In the genomic region with DNA sequence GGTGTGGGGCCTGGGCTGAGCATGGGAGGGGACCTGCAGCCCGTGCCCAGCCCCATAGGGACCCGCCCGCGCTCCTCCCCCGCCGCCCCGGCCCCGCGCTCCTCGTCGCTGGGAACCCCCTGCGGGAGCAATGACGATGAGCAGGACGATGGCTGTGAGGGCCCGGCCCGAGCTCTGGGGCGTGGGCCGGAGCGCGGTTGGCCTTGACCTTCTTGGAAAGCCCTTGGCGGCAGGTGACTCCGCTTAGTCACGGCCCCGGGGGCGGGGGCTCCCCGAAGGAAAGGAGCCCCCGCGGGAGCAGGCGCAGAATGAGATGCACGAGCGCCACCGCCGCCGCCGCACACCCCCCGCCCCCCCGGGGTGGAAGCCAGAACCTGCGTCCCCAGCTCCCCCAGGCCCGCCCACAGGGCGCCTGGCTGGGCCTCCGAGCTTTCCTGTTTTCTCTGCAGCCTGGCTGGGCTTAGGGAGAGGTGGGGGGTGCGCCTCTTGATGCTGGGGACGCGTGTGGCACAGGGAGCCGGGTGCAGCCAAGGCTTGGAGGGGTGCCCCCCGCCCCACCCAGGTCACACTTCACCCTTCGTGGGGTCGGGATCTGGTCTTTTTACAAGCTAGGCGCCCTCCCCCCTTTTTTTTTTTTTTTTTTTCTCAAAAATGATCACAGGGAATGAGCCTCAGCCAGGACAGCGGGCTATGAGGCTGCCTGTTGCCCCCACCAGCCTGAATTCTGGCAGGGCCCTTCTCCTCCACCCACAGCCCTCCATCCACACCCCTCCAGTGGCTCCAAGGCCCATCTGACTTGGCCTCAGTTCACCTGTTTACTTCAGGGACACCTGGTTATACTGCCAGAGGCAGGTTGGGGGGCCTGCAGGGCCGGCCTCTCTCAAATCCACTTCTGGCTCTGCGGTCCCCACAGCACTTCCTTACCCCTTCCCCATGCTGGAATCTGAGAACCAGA, we compare ENCODE assay signal across 1 cellular context.
TF ChIP-seq lines count a peak whose summit lies in the region.

No MANE protein-coding gene starts in this region.

TF ChIP-seq in HepG2, 621 proteins besides CTCF, POLR2A, EP300 and RAD21 (continued from another document and continues in another):
- TF ChIP-seq, protein P1, sequence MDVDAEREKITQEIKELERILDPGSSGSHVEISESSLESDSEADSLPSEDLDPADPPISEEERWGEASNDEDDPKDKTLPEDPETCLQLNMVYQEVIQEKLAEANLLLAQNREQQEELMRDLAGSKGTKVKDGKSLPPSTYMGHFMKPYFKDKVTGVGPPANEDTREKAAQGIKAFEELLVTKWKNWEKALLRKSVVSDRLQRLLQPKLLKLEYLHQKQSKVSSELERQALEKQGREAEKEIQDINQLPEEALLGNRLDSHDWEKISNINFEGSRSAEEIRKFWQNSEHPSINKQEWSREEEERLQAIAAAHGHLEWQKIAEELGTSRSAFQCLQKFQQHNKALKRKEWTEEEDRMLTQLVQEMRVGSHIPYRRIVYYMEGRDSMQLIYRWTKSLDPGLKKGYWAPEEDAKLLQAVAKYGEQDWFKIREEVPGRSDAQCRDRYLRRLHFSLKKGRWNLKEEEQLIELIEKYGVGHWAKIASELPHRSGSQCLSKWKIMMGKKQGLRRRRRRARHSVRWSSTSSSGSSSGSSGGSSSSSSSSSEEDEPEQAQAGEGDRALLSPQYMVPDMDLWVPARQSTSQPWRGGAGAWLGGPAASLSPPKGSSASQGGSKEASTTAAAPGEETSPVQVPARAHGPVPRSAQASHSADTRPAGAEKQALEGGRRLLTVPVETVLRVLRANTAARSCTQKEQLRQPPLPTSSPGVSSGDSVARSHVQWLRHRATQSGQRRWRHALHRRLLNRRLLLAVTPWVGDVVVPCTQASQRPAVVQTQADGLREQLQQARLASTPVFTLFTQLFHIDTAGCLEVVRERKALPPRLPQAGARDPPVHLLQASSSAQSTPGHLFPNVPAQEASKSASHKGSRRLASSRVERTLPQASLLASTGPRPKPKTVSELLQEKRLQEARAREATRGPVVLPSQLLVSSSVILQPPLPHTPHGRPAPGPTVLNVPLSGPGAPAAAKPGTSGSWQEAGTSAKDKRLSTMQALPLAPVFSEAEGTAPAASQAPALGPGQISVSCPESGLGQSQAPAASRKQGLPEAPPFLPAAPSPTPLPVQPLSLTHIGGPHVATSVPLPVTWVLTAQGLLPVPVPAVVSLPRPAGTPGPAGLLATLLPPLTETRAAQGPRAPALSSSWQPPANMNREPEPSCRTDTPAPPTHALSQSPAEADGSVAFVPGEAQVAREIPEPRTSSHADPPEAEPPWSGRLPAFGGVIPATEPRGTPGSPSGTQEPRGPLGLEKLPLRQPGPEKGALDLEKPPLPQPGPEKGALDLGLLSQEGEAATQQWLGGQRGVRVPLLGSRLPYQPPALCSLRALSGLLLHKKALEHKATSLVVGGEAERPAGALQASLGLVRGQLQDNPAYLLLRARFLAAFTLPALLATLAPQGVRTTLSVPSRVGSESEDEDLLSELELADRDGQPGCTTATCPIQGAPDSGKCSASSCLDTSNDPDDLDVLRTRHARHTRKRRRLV (CRISPR knock-in tag; IDR thresholded peaks at IDR 0.05): 0 out of 2 replicates have a peak, but pooled peaks have one; percentile 33
- no peak for TF ChIP-seq ZBTB20 (CRISPR knock-in tag; IDR thresholded peaks at IDR 0.05; ENCODE audit: borderline replicate concordance, low read depth)
- TF ChIP-seq POLR2AphosphoS2 (IDR thresholded peaks at IDR 0.05; ENCODE audit: low read depth, low read length): no peak
- peak; percentile 97 for TF ChIP-seq FOSL2 (CRISPR knock-in tag; IDR thresholded peaks at IDR 0.05)
- TF ChIP-seq, protein P2, sequence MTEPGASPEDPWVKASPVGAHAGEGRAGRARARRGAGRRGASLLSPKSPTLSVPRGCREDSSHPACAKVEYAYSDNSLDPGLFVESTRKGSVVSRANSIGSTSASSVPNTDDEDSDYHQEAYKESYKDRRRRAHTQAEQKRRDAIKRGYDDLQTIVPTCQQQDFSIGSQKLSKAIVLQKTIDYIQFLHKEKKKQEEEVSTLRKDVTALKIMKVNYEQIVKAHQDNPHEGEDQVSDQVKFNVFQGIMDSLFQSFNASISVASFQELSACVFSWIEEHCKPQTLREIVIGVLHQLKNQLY (CRISPR knock-in tag; IDR thresholded peaks at IDR 0.05): 0 out of 2 replicates have a peak, but pooled peaks have one; percentile 17
- TF ChIP-seq ZFP36 (IDR thresholded peaks at IDR 0.05; ENCODE audit: borderline replicate concordance, low read depth, low read length, partially characterized antibody): no peak
- TF ChIP-seq PTBP1 (IDR thresholded peaks at IDR 0.05; ENCODE audit: low read depth, low read length, poor library complexity, severe bottlenecking): no peak
- TF ChIP-seq CREM (IDR thresholded peaks at IDR 0.05): peak; percentile 38; the same call in 1 of the 2 replicates
- no peak for TF ChIP-seq CREM (CRISPR knock-in tag; IDR thresholded peaks at IDR 0.05)
- peak; percentile 60; the same call in 1 of the 2 replicates for TF ChIP-seq DNMT3B (CRISPR knock-in tag; conservative IDR thresholded peaks at IDR 0.05)
- TF ChIP-seq ZNF33A (CRISPR knock-in tag; IDR thresholded peaks at IDR 0.05; ENCODE audit: borderline replicate concordance): no peak
- TF ChIP-seq, protein P3, sequence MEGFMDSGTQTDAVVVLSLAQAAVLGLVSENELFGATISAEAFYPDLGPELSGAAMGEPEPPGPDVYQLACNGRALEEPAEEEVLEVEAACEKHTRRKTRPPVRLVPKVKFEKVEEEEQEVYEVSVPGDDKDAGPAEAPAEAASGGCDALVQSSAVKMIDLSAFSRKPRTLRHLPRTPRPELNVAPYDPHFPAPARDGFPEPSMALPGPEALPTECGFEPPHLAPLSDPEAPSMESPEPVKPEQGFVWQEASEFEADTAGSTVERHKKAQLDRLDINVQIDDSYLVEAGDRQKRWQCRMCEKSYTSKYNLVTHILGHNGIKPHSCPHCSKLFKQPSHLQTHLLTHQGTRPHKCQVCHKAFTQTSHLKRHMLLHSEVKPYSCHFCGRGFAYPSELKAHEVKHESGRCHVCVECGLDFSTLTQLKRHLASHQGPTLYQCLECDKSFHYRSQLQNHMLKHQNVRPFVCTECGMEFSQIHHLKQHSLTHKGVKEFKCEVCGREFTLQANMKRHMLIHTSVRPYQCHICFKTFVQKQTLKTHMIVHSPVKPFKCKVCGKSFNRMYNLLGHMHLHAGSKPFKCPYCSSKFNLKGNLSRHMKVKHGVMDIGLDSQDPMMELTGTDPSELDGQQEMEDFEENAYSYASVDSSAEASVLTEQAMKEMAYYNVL (CRISPR knock-in tag; IDR thresholded peaks at IDR 0.05; ENCODE audit: borderline replicate concordance): peak; percentile 53; the same call in 1 of the 2 replicates
- TF ChIP-seq PCBP1 (IDR thresholded peaks at IDR 0.05; ENCODE audit: borderline replicate concordance, low read depth, low read length): no peak
- TF ChIP-seq, protein P4, sequence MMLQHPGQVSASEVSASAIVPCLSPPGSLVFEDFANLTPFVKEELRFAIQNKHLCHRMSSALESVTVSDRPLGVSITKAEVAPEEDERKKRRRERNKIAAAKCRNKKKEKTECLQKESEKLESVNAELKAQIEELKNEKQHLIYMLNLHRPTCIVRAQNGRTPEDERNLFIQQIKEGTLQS (CRISPR knock-in tag; IDR thresholded peaks at IDR 0.05): peak; percentile 80
- no peak for TF ChIP-seq ELF4 (CRISPR knock-in tag; IDR thresholded peaks at IDR 0.05; ENCODE audit: borderline replicate concordance)
- TF ChIP-seq MBNL3 (CRISPR knock-in tag; conservative IDR thresholded peaks at IDR 0.05): no peak
- TF ChIP-seq, protein P5, sequence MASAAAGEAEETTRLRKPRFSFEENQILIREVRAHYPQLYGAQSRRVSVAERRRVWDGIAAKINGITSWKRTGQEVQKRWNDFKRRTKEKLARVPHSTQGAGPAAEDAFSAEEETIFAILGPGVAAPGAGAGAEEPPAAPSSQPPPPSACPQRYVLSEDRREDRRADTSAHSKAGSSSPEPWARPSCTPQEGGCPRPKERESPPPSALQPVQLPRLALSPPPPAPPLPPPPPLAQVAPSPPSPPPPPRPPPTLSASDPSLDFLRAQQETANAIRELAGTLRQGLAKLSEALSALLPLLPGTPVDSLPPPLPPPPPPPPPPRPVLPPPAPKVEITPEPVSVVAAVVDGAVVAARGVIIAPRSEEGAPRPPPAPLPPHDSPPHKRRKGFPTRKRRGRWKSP (CRISPR knock-in tag; IDR thresholded peaks at IDR 0.05): peak; percentile 59; the same call in 1 of the 2 replicates
- TF ChIP-seq ZNF891 (CRISPR knock-in tag; IDR thresholded peaks at IDR 0.05): no peak
- no peak for TF ChIP-seq TCF7L2 (IDR thresholded peaks at IDR 0.05; ENCODE audit: low read depth, low read length)
- TF ChIP-seq, protein P6, sequence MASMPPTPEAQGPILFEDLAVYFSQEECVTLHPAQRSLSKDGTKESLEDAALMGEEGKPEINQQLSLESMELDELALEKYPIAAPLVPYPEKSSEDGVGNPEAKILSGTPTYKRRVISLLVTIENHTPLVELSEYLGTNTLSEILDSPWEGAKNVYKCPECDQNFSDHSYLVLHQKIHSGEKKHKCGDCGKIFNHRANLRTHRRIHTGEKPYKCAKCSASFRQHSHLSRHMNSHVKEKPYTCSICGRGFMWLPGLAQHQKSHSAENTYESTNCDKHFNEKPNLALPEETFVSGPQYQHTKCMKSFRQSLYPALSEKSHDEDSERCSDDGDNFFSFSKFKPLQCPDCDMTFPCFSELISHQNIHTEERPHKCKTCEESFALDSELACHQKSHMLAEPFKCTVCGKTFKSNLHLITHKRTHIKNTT (CRISPR knock-in tag; IDR thresholded peaks at IDR 0.05): no peak
- TF ChIP-seq GATAD2A (CRISPR knock-in tag; IDR thresholded peaks at IDR 0.05): peak; percentile 67
- TF ChIP-seq, protein P7, sequence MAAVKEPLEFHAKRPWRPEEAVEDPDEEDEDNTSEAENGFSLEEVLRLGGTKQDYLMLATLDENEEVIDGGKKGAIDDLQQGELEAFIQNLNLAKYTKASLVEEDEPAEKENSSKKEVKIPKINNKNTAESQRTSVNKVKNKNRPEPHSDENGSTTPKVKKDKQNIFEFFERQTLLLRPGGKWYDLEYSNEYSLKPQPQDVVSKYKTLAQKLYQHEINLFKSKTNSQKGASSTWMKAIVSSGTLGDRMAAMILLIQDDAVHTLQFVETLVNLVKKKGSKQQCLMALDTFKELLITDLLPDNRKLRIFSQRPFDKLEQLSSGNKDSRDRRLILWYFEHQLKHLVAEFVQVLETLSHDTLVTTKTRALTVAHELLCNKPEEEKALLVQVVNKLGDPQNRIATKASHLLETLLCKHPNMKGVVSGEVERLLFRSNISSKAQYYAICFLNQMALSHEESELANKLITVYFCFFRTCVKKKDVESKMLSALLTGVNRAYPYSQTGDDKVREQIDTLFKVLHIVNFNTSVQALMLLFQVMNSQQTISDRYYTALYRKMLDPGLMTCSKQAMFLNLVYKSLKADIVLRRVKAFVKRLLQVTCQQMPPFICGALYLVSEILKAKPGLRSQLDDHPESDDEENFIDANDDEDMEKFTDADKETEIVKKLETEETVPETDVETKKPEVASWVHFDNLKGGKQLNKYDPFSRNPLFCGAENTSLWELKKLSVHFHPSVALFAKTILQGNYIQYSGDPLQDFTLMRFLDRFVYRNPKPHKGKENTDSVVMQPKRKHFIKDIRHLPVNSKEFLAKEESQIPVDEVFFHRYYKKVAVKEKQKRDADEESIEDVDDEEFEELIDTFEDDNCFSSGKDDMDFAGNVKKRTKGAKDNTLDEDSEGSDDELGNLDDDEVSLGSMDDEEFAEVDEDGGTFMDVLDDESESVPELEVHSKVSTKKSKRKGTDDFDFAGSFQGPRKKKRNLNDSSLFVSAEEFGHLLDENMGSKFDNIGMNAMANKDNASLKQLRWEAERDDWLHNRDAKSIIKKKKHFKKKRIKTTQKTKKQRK (IDR thresholded peaks at IDR 0.05; ENCODE audit: low read length): no peak
- peak; percentile 60; the same call in 1 of the 2 replicates for TF ChIP-seq ZNF614 (CRISPR knock-in tag; IDR thresholded peaks at IDR 0.05; ENCODE audit: borderline replicate concordance)
- TF ChIP-seq, protein P8, sequence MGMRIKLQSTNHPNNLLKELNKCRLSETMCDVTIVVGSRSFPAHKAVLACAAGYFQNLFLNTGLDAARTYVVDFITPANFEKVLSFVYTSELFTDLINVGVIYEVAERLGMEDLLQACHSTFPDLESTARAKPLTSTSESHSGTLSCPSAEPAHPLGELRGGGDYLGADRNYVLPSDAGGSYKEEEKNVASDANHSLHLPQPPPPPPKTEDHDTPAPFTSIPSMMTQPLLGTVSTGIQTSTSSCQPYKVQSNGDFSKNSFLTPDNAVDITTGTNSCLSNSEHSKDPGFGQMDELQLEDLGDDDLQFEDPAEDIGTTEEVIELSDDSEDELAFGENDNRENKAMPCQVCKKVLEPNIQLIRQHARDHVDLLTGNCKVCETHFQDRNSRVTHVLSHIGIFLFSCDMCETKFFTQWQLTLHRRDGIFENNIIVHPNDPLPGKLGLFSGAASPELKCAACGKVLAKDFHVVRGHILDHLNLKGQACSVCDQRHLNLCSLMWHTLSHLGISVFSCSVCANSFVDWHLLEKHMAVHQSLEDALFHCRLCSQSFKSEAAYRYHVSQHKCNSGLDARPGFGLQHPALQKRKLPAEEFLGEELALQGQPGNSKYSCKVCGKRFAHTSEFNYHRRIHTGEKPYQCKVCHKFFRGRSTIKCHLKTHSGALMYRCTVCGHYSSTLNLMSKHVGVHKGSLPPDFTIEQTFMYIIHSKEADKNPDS (CRISPR knock-in tag; IDR thresholded peaks at IDR 0.05): no peak
- peak; percentile 61 for TF ChIP-seq ELF3 (CRISPR knock-in tag; IDR thresholded peaks at IDR 0.05)
- peak; percentile 68 for TF ChIP-seq SALL1 (CRISPR knock-in tag; IDR thresholded peaks at IDR 0.05)
- TF ChIP-seq RFX1 (IDR thresholded peaks at IDR 0.05): no peak
- no peak for TF ChIP-seq ZNF772 (CRISPR knock-in tag; IDR thresholded peaks at IDR 0.05)
- peak; percentile 93 for TF ChIP-seq SRSF1 (optimal IDR thresholded peaks at IDR 0.05; ENCODE audit: low read depth, low read length)
- TF ChIP-seq ZNF556 (CRISPR knock-in tag; IDR thresholded peaks at IDR 0.05; ENCODE audit: borderline replicate concordance): no peak; the same call in 1 of the 2 replicates
- TF ChIP-seq, protein P9, sequence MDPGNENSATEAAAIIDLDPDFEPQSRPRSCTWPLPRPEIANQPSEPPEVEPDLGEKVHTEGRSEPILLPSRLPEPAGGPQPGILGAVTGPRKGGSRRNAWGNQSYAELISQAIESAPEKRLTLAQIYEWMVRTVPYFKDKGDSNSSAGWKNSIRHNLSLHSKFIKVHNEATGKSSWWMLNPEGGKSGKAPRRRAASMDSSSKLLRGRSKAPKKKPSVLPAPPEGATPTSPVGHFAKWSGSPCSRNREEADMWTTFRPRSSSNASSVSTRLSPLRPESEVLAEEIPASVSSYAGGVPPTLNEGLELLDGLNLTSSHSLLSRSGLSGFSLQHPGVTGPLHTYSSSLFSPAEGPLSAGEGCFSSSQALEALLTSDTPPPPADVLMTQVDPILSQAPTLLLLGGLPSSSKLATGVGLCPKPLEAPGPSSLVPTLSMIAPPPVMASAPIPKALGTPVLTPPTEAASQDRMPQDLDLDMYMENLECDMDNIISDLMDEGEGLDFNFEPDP (CRISPR knock-in tag; conservative IDR thresholded peaks at IDR 0.05): no peak
- TF ChIP-seq HNRNPL (IDR thresholded peaks at IDR 0.05; ENCODE audit: low read depth, low read length): no peak
